In genomic region chr18:69597561-69597960, GRCh38 we compare ENCODE assay signal across 6 cellular contexts.
"Had no signal": no experiment of that assay in that cellular context is flagged by ENCODE, and none has a peak within 500 bp of the region (broad histone marks: within the 10 kb centered on the region; RNA-seq: fewer than 3 reads in every experiment).

No MANE protein-coding gene starts in this region.

- H3K4me3 ChIP-seq: K562 had no signal

- H3K9ac ChIP-seq: KMS-11 had no signal

- DNase-seq: IMR-90, KBM-7, KG1 had no signal

- H3K4me2 ChIP-seq: KMS-11 had no signal

- H3K27ac ChIP-seq: HL-60, KMS-11 had no signal
